ENCODE assay signal across 18 cellular contexts in genomic region chr9:79131375-79131774, GRCh38.
DNase-seq lines count a peak whose midpoint lies in the region; ATAC-seq and TF ChIP-seq lines count a peak whose summit lies in the region.
"Had no signal": no experiment of that assay in that cellular context is flagged by ENCODE, and none has a peak within 500 bp of the region (broad histone marks: within the 10 kb centered on the region; RNA-seq: fewer than 3 reads in every experiment).

No MANE protein-coding gene starts in this region.

- peaks cover 15% of the 10 kb centered on the region for H3K4me1 Mint-ChIP-seq in GM23338
- no peaks in the 10 kb centered on the region for H3K4me1 Mint-ChIP-seq in naive thymus-derived CD8-positive, alpha-beta T cell
- H3K4me1 Mint-ChIP-seq: CD4-positive, alpha-beta memory T cell had no signal

- H3K79me2 ChIP-seq in GM23338 (replicated peaks; ENCODE audit: insufficient read depth) (no peaks in the 10 kb centered on the region), Loucy (ENCODE audit: insufficient read depth, low read length) (no peaks in the 10 kb centered on the region), smooth muscle cell (ENCODE audit: low read depth) (no peaks in the 10 kb centered on the region)

- TF ChIP-seq CTCF in GM23338 (conservative IDR thresholded peaks at IDR 0.05; ENCODE audit: low read depth in 2 of 2) (no peak), Loucy (conservative IDR thresholded peaks at IDR 0.05; ENCODE audit: low read length) (no peak), smooth muscle cell (IDR thresholded peaks at IDR 0.05; ENCODE audit: borderline replicate concordance, insufficient read depth, poor library complexity, severe bottlenecking) (no peak), ascending aorta (IDR thresholded peaks at IDR 0.05) (no peak)

- H3K27me3 Mint-ChIP-seq in GM23338 (ENCODE audit: insufficient read depth, low read depth, poor library complexity): peaks cover 6% of the 10 kb centered on the region
- peaks cover 0 to 15% (median 5%) of the 10 kb centered on the region in 5 donors for H3K27me3 Mint-ChIP-seq in naive thymus-derived CD8-positive, alpha-beta T cell
- H3K27me3 Mint-ChIP-seq: CD4-positive, alpha-beta memory T cell had no signal

- 100% methylated on average over 1 of the region's 1 CpG for WGBS in smooth muscle cell (ENCODE audit: low lambda C conversion rate)

- H4K20me1 ChIP-seq in GM23338 (replicated peaks; ENCODE audit: insufficient read depth) (no peaks in the 10 kb centered on the region), Loucy (ENCODE audit: insufficient read depth, low read length, poor library complexity, severe bottlenecking) (no peaks in the 10 kb centered on the region), smooth muscle cell (ENCODE audit: low read depth) (no peaks in the 10 kb centered on the region)

- H3K9me2 ChIP-seq in GM23338 (ENCODE audit: insufficient read depth) (no peaks in the 10 kb centered on the region), Loucy (replicated peaks; ENCODE audit: low read depth, low read length) (no peaks in the 10 kb centered on the region)

- H3K27ac ChIP-seq in GM23338 (ENCODE audit: low read depth) (0 out of 2 replicates have a peak overlapping the region, but pooled peaks have one; percentile 53), smooth muscle cell (ENCODE audit: low read depth) (no peak overlapping the region), ascending aorta (no peak overlapping the region)

- no peak overlapping the region for H3K27ac Mint-ChIP-seq in GM23338
- no peak overlapping the region for H3K27ac Mint-ChIP-seq in naive thymus-derived CD8-positive, alpha-beta T cell
- H3K27ac Mint-ChIP-seq: CD4-positive, alpha-beta memory T cell had no signal

- no peak overlapping the region for H3K4me3 Mint-ChIP-seq in GM23338
- no peak overlapping the region for H3K4me3 Mint-ChIP-seq in naive thymus-derived CD8-positive, alpha-beta T cell
- H3K4me3 Mint-ChIP-seq: CD4-positive, alpha-beta memory T cell had no signal

- H3K4me2 ChIP-seq in GM23338: no peak overlapping the region
- no peak overlapping the region for H3K4me2 ChIP-seq in Loucy (ENCODE audit: low read depth, low read length, poor library complexity, severe bottlenecking)
- H3K4me2 ChIP-seq in smooth muscle cell: peak overlapping the region; percentile 2

- ATAC-seq in GM23338 (peak; percentile 20; the same call in 2 of the 3 replicates), GM18498 (IDR thresholded peaks at IDR 0.05; ENCODE audit: unreplicated experiment) (no peak)
- no peak for ATAC-seq in naive thymus-derived CD8-positive, alpha-beta T cell
- ATAC-seq: GM12878 had no signal

- H3K36me3 Mint-ChIP-seq in GM23338 (ENCODE audit: low read depth): no peaks in the 10 kb centered on the region
- H3K36me3 Mint-ChIP-seq in naive thymus-derived CD8-positive, alpha-beta T cell: no peaks in the 10 kb centered on the region
- H3K36me3 Mint-ChIP-seq: CD4-positive, alpha-beta memory T cell had no signal

- no peaks in the 10 kb centered on the region for H3K9me3 Mint-ChIP-seq in GM23338
- no peaks in the 10 kb centered on the region for H3K9me3 Mint-ChIP-seq in naive thymus-derived CD8-positive, alpha-beta T cell

- H2AFZ ChIP-seq in GM23338: no peak overlapping the region
- peak overlapping the region; percentile 43 for H2AFZ ChIP-seq in Loucy (ENCODE audit: low read length)
- H2AFZ ChIP-seq in smooth muscle cell (ENCODE audit: low read depth): no peak overlapping the region

- no peaks in the 10 kb centered on the region; the same call in 1 of the 2 replicates for H3K4me1 ChIP-seq in GM23338 (ENCODE audit: insufficient read depth)
- H3K4me1 ChIP-seq in Loucy (ENCODE audit: insufficient read depth, low read length, poor library complexity, severe bottlenecking): peaks cover 17% of the 10 kb centered on the region
- peaks cover 4% of the 10 kb centered on the region for H3K4me1 ChIP-seq in smooth muscle cell (ENCODE audit: low read depth)
- H3K4me1 ChIP-seq in ascending aorta: no peaks in the 10 kb centered on the region

- intact Hi-C loops in ascending aorta (cut with DNase I): no loop called here

- POLR2A ChIA-PET in naive thymus-derived CD8-positive, alpha-beta T cell (lab: Charles Lee): no interaction called here

- H3K4me3 ChIP-seq in GM23338 (no peak overlapping the region), Loucy (ENCODE audit: low read length, poor library complexity, severe bottlenecking) (no peak overlapping the region), smooth muscle cell (no peak overlapping the region), ascending aorta (no peak overlapping the region)
- H3K4me3 ChIP-seq: GM12878 had no signal

- H3K27me3 ChIP-seq in GM23338 (ENCODE audit: insufficient read depth) (no peaks in the 10 kb centered on the region), Loucy (ENCODE audit: insufficient read depth, low read length, poor library complexity, severe bottlenecking) (no peaks in the 10 kb centered on the region), smooth muscle cell (ENCODE audit: low read depth) (no peaks in the 10 kb centered on the region), ascending aorta (no peaks in the 10 kb centered on the region)

- H3K9ac ChIP-seq in Loucy (ENCODE audit: low read depth, low read length, poor library complexity, severe bottlenecking) (no peak overlapping the region), smooth muscle cell (ENCODE audit: low read depth) (no peak overlapping the region)

- DNase-seq in GM23338 (ENCODE audit: low spot score) (peak; percentile 8), cerebellar cortex (ENCODE audit: low spot score) (peak; percentile 70), smooth muscle cell (lab: John Stamatoyannopoulos, UW; ENCODE audit: unreplicated experiment) (no peak), ascending aorta (ENCODE audit: low spot score in 2 of 2) (no peak), iPS-NIHi11 (ENCODE audit: low spot score) (no peak)
- DNase-seq in naive thymus-derived CD8-positive, alpha-beta T cell: no peak
- DNase-seq: C1 segment of cervical spinal cord; Calu3; CD4-positive, alpha-beta memory T cell; COR-L47; DMS53; DMS79 treated with DMSO at 0.1 percent for 48 hours; GDM1; GOT3; HCEC 1CT had no signal

- H3F3A ChIP-seq in GM23338 (replicated peaks; ENCODE audit: low read depth) (no peaks in the 10 kb centered on the region), Loucy (ENCODE audit: low read depth) (no peaks in the 10 kb centered on the region), smooth muscle cell (ENCODE audit: low read depth) (no peaks in the 10 kb centered on the region)

- H3K36me3 ChIP-seq in GM23338 (ENCODE audit: insufficient read depth) (no peaks in the 10 kb centered on the region), Loucy (ENCODE audit: insufficient read depth, low read length) (no peaks in the 10 kb centered on the region), smooth muscle cell (ENCODE audit: low read depth) (no peaks in the 10 kb centered on the region), ascending aorta (no peaks in the 10 kb centered on the region)

- H3K9me3 ChIP-seq in Loucy (ENCODE audit: insufficient read depth, low read depth, low read length) (no peaks in the 10 kb centered on the region), smooth muscle cell (replicated peaks; ENCODE audit: low read depth) (no peaks in the 10 kb centered on the region), ascending aorta (no peaks in the 10 kb centered on the region)

TF ChIP-seq in GM23338, 12 proteins besides CTCF, POLR2A, EP300 and RAD21 (continues in another document):
- TF ChIP-seq NANOG (IDR thresholded peaks at IDR 0.05; ENCODE audit: borderline replicate concordance) (no peak), EZH2phosphoT487 (IDR thresholded peaks at IDR 0.05; ENCODE audit: unreplicated experiment) (no peak), ZNF114 (CRISPR knock-in tag; IDR thresholded peaks at IDR 0.05) (no peak), EZH2 (IDR thresholded peaks at IDR 0.05; ENCODE audit: low read depth, unreplicated experiment) (no peak)

Comparison
In these comparisons a context has a peak if more than half of its experiments do, and no peak if none do; other contexts are left out.
1. DNase-seq: peak in GM23338 (single experiment) and cerebellar cortex (single experiment); none in smooth muscle cell (single experiment), naive thymus-derived CD8-positive, alpha-beta T cell (0 of 10), ascending aorta (0 of 2) and iPS-NIHi11 (single experiment).